Comparison of ENCODE assay signal across 7 cellular contexts in genomic region chr3:84965141-84965540, GRCh38. TPM values are rescaled to one million over a fixed set of nuclear protein-coding genes. Genes with fewer than 3 reads are reported as not detected.
DNase-seq lines count a peak whose midpoint lies in the region; ATAC-seq and TF ChIP-seq lines count a peak whose summit lies in the region.

No MANE protein-coding gene starts in this region.

- ATAC-seq in HG03342 (IDR thresholded peaks at IDR 0.05; ENCODE audit: unreplicated experiment): no peak

- no peak for TF ChIP-seq EP300 in sigmoid colon (IDR thresholded peaks at IDR 0.05)

- no peaks in the 10 kb centered on the region for H3K9me3 ChIP-seq in sigmoid colon

- peaks cover 31% of the 10 kb centered on the region for H3K27me3 Mint-ChIP-seq in neural crest cell (ENCODE audit: low read depth)

- H3K4me3 ChIP-seq in sigmoid colon: no peak overlapping the region

- TF ChIP-seq CTCF in neural crest cell (conservative IDR thresholded peaks at IDR 0.05): peak; percentile 55
- TF ChIP-seq CTCF in sigmoid colon (IDR thresholded peaks at IDR 0.05): no peak

- no peaks in the 10 kb centered on the region for H3K36me3 ChIP-seq in sigmoid colon

- peaks cover 0 to under 1% (median 0%) of the 10 kb centered on the region in 4 donors for H3K4me1 ChIP-seq in sigmoid colon

- no peaks in the 10 kb centered on the region for H3K9me3 Mint-ChIP-seq in neural crest cell

- no peak for TF ChIP-seq POLR2A in sigmoid colon (IDR thresholded peaks at IDR 0.05)

- DNase-seq in H4 (ENCODE audit: low spot score) (peak; percentile 22), NCI-H2029 (lab: John Stamatoyannopoulos, UW) (peak; percentile 58), astrocyte of the hippocampus (ENCODE audit: low read depth, low spot score) (peak; percentile 70), neural crest cell (ENCODE audit: low read depth, low spot score) (peak; percentile 27), sigmoid colon (no peak), AG20443 (ENCODE audit: low spot score) (no peak)

- no peaks in the 10 kb centered on the region for H3K36me3 Mint-ChIP-seq in neural crest cell (ENCODE audit: low read depth)

- H3K4me1 Mint-ChIP-seq in neural crest cell: peaks cover 54% of the 10 kb centered on the region

- no peak overlapping the region for H3K27ac ChIP-seq in sigmoid colon

- H3K27me3 ChIP-seq in sigmoid colon: peaks cover 0 to 36% (median 16%) of the 10 kb centered on the region in 3 donors

- WGBS in sigmoid colon, 2 donors: 18 to 30% methylated on average over 1 of the region's 1 CpG

- H3K27ac Mint-ChIP-seq in neural crest cell (ENCODE audit: unreplicated experiment): no peak overlapping the region

- no peak overlapping the region for H3K4me3 Mint-ChIP-seq in neural crest cell

- intact Hi-C loops in sigmoid colon (cut with DNase I): no loop called here

RNA-seq across cellular contexts. Expression of gene CADM2, which starts 6.4 kb away (rescaled TPM):
- total RNA-seq in H4 (2014; rRNA removed; shearing (Covaris generic)): 2.8 TPM in 1 of 2 replicates, not detected in the other
- 3.5 and 4.2 TPM in 2 replicates for total RNA-seq in neural crest cell
- 10 to 100 TPM; 12.8 to 22.8 (median 17.1) TPM for total RNA-seq in sigmoid colon
- 1 to 10 TPM in 2 of 3 donors, under 1 TPM in 1; 0.46 to 1.6 (median 1.2) TPM for polyA plus RNA-seq in sigmoid colon

Comparison
In these comparisons a context has a peak if more than half of its experiments do, and no peak if none do; other contexts are left out.
1. DNase-seq: peak in H4 (single experiment), NCI-H2029 (single experiment), astrocyte of the hippocampus (single experiment) and neural crest cell (single experiment); none in sigmoid colon (single experiment) and AG20443 (single experiment).